In the genomic region with DNA sequence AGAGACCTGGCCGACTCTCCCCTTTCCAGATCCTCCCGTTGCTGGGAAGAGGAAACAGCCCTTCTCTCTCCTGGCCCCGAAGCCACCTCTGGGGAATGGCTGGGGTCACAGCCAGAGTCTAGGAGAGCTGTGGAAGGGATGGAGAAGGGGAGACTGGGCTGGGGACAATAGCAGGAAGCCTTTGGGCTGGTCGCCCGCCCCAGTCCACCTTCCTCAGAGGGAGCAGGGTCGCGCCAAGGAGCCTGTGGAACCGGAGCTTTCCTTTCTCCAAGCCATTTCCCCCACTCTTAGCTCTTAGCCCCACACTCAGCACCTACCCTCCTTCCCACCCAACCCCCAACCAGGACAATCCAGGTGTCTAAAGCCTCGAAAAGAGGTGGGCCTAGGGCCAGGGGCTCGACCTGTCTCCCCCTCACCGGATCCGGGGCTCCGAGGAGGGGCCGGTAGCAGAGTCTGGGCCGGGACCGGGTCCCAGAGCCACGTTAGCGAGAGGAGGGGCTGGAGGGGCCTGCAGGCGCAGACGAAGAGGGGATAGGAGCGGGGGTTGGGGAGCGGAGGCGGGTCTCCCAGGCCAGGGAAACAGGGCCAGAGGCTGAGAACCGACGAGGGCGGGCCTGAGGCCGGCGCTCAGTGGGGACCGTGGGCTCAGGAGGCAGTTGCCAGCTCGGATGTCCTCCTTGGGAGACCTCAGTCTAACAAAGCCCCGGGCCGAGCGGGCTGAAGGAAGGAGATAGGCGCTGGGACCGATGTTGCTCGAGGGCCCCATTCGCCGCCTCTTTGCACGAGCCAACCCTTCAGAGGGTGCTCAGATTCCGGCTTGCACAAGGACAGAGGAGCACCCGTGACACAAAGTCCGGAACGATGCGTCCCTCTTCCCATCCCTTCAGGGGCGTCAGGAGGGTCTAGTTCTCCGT, we compare ENCODE assay signal across 9 cellular contexts. TPM values are rescaled to one million over a fixed set of nuclear protein-coding genes. Genes with fewer than 3 reads are reported as not detected.
A peak's percentile ranks its signal among the peaks of the same experiment; 100 is the strongest.
DNase-seq lines count a peak whose midpoint lies in the region; ATAC-seq and TF ChIP-seq lines count a peak whose summit lies in the region.
"Had no signal": no experiment of that assay in that cellular context is flagged by ENCODE, and none has a peak within 500 bp of the region (broad histone marks: within the 10 kb centered on the region; RNA-seq: fewer than 3 reads in every experiment).

No MANE protein-coding gene starts in this region.

- H3K27me3 ChIP-seq in RWPE2 (ENCODE audit: insufficient read depth, poor library complexity, severe bottlenecking) (no peaks in the 10 kb centered on the region), endodermal cell (ENCODE audit: control insufficient read depth, insufficient read depth, low read length, poor library complexity, severe bottlenecking) (no peaks in the 10 kb centered on the region), mucosa of stomach (ENCODE audit: control insufficient read depth, insufficient read depth, low read length) (peaks cover 15% of the 10 kb centered on the region), upper lobe of right lung (no peaks in the 10 kb centered on the region)

- H3K9ac ChIP-seq in endodermal cell (ENCODE audit: extremely low read depth, low read length, poor library complexity, severe bottlenecking) (peak overlapping the region; percentile 51), mucosa of stomach (ENCODE audit: low read length) (peak overlapping the region; percentile 65)

- no peak overlapping the region for H3K27ac ChIP-seq in RWPE2 (ENCODE audit: poor library complexity, severe bottlenecking)
- H3K27ac ChIP-seq in endodermal cell (ENCODE audit: low read depth, low read length), result no peak overlapping the region
- peak overlapping the region; percentile 0 for H3K27ac ChIP-seq in upper lobe of right lung

- peaks cover under 1% of the 10 kb centered on the region for H3K36me3 Mint-ChIP-seq in endodermal cell (ENCODE audit: low read depth)

- no peaks in the 10 kb centered on the region for H3K9me3 Mint-ChIP-seq in endodermal cell

- H3K4me1 ChIP-seq in RWPE2 (ENCODE audit: insufficient read depth, poor library complexity, severe bottlenecking) (no peaks in the 10 kb centered on the region), endodermal cell (ENCODE audit: control insufficient read depth, insufficient read depth, low read length) (no peaks in the 10 kb centered on the region), mucosa of stomach (ENCODE audit: control insufficient read depth, insufficient read depth, low read length) (peaks cover 20% of the 10 kb centered on the region), upper lobe of right lung (peaks cover 24% of the 10 kb centered on the region)

- H3K4me3 ChIP-seq in RWPE2 (ENCODE audit: severe bottlenecking) (peak overlapping the region; percentile 39), endodermal cell (ENCODE audit: low read length) (peak overlapping the region; percentile 92), mucosa of stomach (ENCODE audit: low read length) (peak overlapping the region; percentile 63), upper lobe of right lung (peak overlapping the region; percentile 65)

- intact Hi-C loops in upper lobe of right lung (cut with DNase I), result no loop called here

- ATAC-seq in RWPE2 (ENCODE audit: low read depth), result no peak
- ATAC-seq in upper lobe of right lung, result peak; percentile 17
- ATAC-seq in GM21825 (IDR thresholded peaks at IDR 0.05; ENCODE audit: unreplicated experiment), result no peak

- H3K36me3 ChIP-seq in RWPE2 (ENCODE audit: low read depth) (no peaks in the 10 kb centered on the region), endodermal cell (ENCODE audit: control insufficient read depth, insufficient read depth, low read length) (peaks cover 12% of the 10 kb centered on the region), mucosa of stomach (ENCODE audit: control insufficient read depth, insufficient read depth, low read length) (no peaks in the 10 kb centered on the region), upper lobe of right lung (no peaks in the 10 kb centered on the region)

- TF ChIP-seq CTCF in RWPE2 (IDR thresholded peaks at IDR 0.05; ENCODE audit: poor library complexity, severe bottlenecking) (no peak), endodermal cell (conservative IDR thresholded peaks at IDR 0.05) (no peak), upper lobe of right lung (IDR thresholded peaks at IDR 0.05) (no peak)

- H3K4me3 Mint-ChIP-seq in endodermal cell, result peak overlapping the region; percentile 85

- H3K9me3 ChIP-seq in RWPE2 (ENCODE audit: severe bottlenecking), result no peaks in the 10 kb centered on the region
- no peaks in the 10 kb centered on the region for H3K9me3 ChIP-seq in endodermal cell (ENCODE audit: control insufficient read depth, low read length)
- no peaks in the 10 kb centered on the region for H3K9me3 ChIP-seq in mucosa of stomach (ENCODE audit: control insufficient read depth, low read length)
- H3K9me3 ChIP-seq in upper lobe of right lung, result no peaks in the 10 kb centered on the region

- H3K27me3 Mint-ChIP-seq in endodermal cell (ENCODE audit: insufficient read depth), result peaks cover 11% of the 10 kb centered on the region

- H3K27ac Mint-ChIP-seq in endodermal cell, result no peak overlapping the region

- 11% methylated on average over 13 to 46 of the region's 46 CpGs for WGBS in endodermal cell (ENCODE audit: insufficient coverage in 1 of 2, insufficient read length in 1 of 2), 2 experiments

- DNase-seq in ELR (ENCODE audit: low read depth), result peak; percentile 31
- no peak for DNase-seq in RWPE2 (ENCODE audit: low spot score)
- peak; percentile 77 for DNase-seq in endodermal cell
- peak; percentile 67 for DNase-seq in upper lobe of right lung
- no peak for DNase-seq in effector CD8-positive, alpha-beta T cell (lab: John Stamatoyannopoulos, UW)
- DNase-seq in HK-2 (ENCODE audit: unreplicated experiment), result no peak

- H3K4me1 Mint-ChIP-seq in endodermal cell, result peaks cover 27% of the 10 kb centered on the region

RNA-seq across cellular contexts. Expression of a gene that starts 1.0 kb away (rescaled TPM):
- total RNA-seq in endodermal cell (10 to 100 TPM; 23.8 to 26.5 TPM), upper lobe of right lung (6.7 TPM)
- 33.4 TPM for polyA plus RNA-seq in endodermal cell (2013, experiment 1 of 2)
- polyA plus RNA-seq in endodermal cell (2013, experiment 2 of 2), result 32.0 TPM

RNA-seq across cellular contexts. Expression of a gene that starts 11.0 kb away (rescaled TPM):
- not detected for total RNA-seq in endodermal cell
- not detected for polyA plus RNA-seq in endodermal cell (2013, experiment 1 of 2)
- not detected for polyA plus RNA-seq in endodermal cell (2013, experiment 2 of 2)
- 10.3 TPM for total RNA-seq in upper lobe of right lung
- total RNA-seq: RPMI7951 had no signal

RNA-seq across cellular contexts. Expression of a gene that starts 20.3 kb away (rescaled TPM):
- total RNA-seq in endodermal cell, result 10 to 100 TPM in 1 of 2 donors, 1 to 10 TPM in 1; 9.1 to 13.0 TPM
- polyA plus RNA-seq in endodermal cell (2013, experiment 1 of 2), result 14.1 TPM
- 12.1 TPM for polyA plus RNA-seq in endodermal cell (2013, experiment 2 of 2)
- total RNA-seq in upper lobe of right lung, result 6.2 TPM

RNA-seq across cellular contexts. Expression of a gene that starts 20.5 kb away (rescaled TPM):
- total RNA-seq in endodermal cell (10 to 100 TPM; 41.1 to 44.8 TPM), upper lobe of right lung (34.6 TPM)
- polyA plus RNA-seq in endodermal cell (2013, experiment 1 of 2), result 50.6 TPM
- 43.5 TPM for polyA plus RNA-seq in endodermal cell (2013, experiment 2 of 2)

RNA-seq across cellular contexts. Expression of a gene that starts 30.4 kb away (rescaled TPM):
- total RNA-seq in endodermal cell, result 1 to 10 TPM; 1.0 to 1.9 TPM
- 0.64 TPM for polyA plus RNA-seq in endodermal cell (2013, experiment 1 of 2)
- polyA plus RNA-seq in endodermal cell (2013, experiment 2 of 2), result not detected
- total RNA-seq in upper lobe of right lung, result not detected

Comparison
In these comparisons a context has a peak if more than half of its experiments do, and no peak if none do; other contexts are left out.
1. DNase-seq: peak in ELR (single experiment), endodermal cell (single experiment) and upper lobe of right lung (single experiment); none in RWPE2 (single experiment), effector CD8-positive, alpha-beta T cell (single experiment) and HK-2 (single experiment).
2. H3K4me3 ChIP-seq: peak in every context shown above with its lines; median percentile 92 in endodermal cell; 65 in upper lobe of right lung; 63 in mucosa of stomach; 39 in RWPE2.
3. RNA of a gene that starts 11.0 kb away (total RNA-seq): 10.3 TPM in upper lobe of right lung (single experiment); not detected in endodermal cell; every median in the first group is over 10 times any median in the second.